ENCODE assay signal across 8 cellular contexts in genomic region chr6:52020961-52021570, GRCh38.
DNase-seq lines count a peak whose midpoint lies in the region; ATAC-seq and TF ChIP-seq lines count a peak whose summit lies in the region.

No MANE protein-coding gene starts in this region.

- peaks cover 11% of the 10 kb centered on the region for H3K27me3 Mint-ChIP-seq in activated CD4-positive, alpha-beta memory T cell treated with anti-CD3 and anti-CD28 coated beads for 36 hours

- H3K4me1 Mint-ChIP-seq in activated CD4-positive, alpha-beta memory T cell treated with anti-CD3 and anti-CD28 coated beads for 36 hours (ENCODE audit: low read depth), result no peaks in the 10 kb centered on the region

- DNase-seq in COR-L47 (lab: John Stamatoyannopoulos, UW), result peak; percentile 9
- peak; percentile 26 for DNase-seq in SK-N-DZ (ENCODE audit: low spot score)
- DNase-seq in foreskin fibroblast, result peak; percentile 7 to 53
- DNase-seq in thoracic aorta (ENCODE audit: low spot score), result no peak
- no peak for DNase-seq in activated CD4-positive, alpha-beta T cell treated with anti-CD3 and anti-CD28 coated beads, Interleukin-2, amount 50 U/mL, for 1 hour
- no peak for DNase-seq in nucleus accumbens (lab: John Stamatoyannopoulos, UW)
- no peak for DNase-seq in activated CD4-positive, alpha-beta memory T cell treated with anti-CD3 and anti-CD28 coated beads for 36 hours

- H3K4me3 Mint-ChIP-seq in activated CD4-positive, alpha-beta memory T cell treated with anti-CD3 and anti-CD28 coated beads for 36 hours, result no peak overlapping the region

- POLR2A ChIA-PET in HEK293 (lab: Yijun Ruan, JAX), result no interaction called here
- POLR2A ChIA-PET in activated CD4-positive, alpha-beta memory T cell treated with anti-CD3 and anti-CD28 coated beads for 36 hours (lab: Charles Lee), result no interaction called here

- H3K9me3 Mint-ChIP-seq in activated CD4-positive, alpha-beta memory T cell treated with anti-CD3 and anti-CD28 coated beads for 36 hours, result no peaks in the 10 kb centered on the region

- TF ChIP-seq CTCF in HEK293 (tag by site-specific recombination; IDR thresholded peaks at IDR 0.05), result no peak
- peak; percentile 41 for TF ChIP-seq CTCF in foreskin fibroblast (IDR thresholded peaks at IDR 0.05; ENCODE audit: low read depth, low read length)
- TF ChIP-seq CTCF in thoracic aorta (IDR thresholded peaks at IDR 0.05), result peak; percentile 67

- H3K36me3 ChIP-seq in HEK293 (ENCODE audit: control insufficient read depth in 2 of 2, insufficient read depth in 1 of 2, low read length in 2 of 2), result no peaks in the 10 kb centered on the region
- H3K36me3 ChIP-seq in thoracic aorta, result no peaks in the 10 kb centered on the region

- CTCF ChIA-PET in HEK293 (lab: Yijun Ruan, JAX), result interaction anchor here (0.5 to 3.0 kb wide), 26 partner anchors 8 to 1207 kb away, joined by 3 to 20 read pairs (median 4); partner anchors contain the start of gene TFAP2B
- CTCF ChIA-PET in activated CD4-positive, alpha-beta memory T cell treated with anti-CD3 and anti-CD28 coated beads for 36 hours (lab: Charles Lee), result interaction anchor here (0.8 to 3.6 kb wide), 11 partner anchors 10 to 1518 kb away, joined by 3 to 26 read pairs (median 3); no protein-coding TSS in a partner anchor

- H3K4me3 ChIP-seq in HEK293 (ENCODE audit: low read depth, low read length), result no peak overlapping the region
- H3K4me3 ChIP-seq in foreskin fibroblast (ENCODE audit: low read depth in 1 of 2, low read length in 2 of 2), result no peak overlapping the region
- no peak overlapping the region for H3K4me3 ChIP-seq in thoracic aorta

- H3K36me3 Mint-ChIP-seq in activated CD4-positive, alpha-beta memory T cell treated with anti-CD3 and anti-CD28 coated beads for 36 hours, result no peaks in the 10 kb centered on the region

- H3K27ac Mint-ChIP-seq in activated CD4-positive, alpha-beta memory T cell treated with anti-CD3 and anti-CD28 coated beads for 36 hours, result no peak overlapping the region

- H3K27ac ChIP-seq in HEK293 (ENCODE audit: extremely low read depth, low read depth, low read length) (no peak overlapping the region), thoracic aorta (no peak overlapping the region)

- H3K27me3 ChIP-seq in thoracic aorta (replicated peaks; ENCODE audit: insufficient read depth), result no peaks in the 10 kb centered on the region

- H3K9me3 ChIP-seq in HEK293 (ENCODE audit: control insufficient read depth, insufficient read depth, low read depth, low read length) (no peaks in the 10 kb centered on the region), thoracic aorta (no peaks in the 10 kb centered on the region)

- intact Hi-C loops in activated CD4-positive, alpha-beta memory T cell treated with anti-CD3 and anti-CD28 coated beads for 36 hours (cut with micrococcal nuclease), result loop anchor here (1.0 to 5.0 kb wide), 3 partner anchors 166 to 1889 kb away; no protein-coding TSS in a partner anchor

- ATAC-seq in thoracic aorta (ENCODE audit: insufficient number of reproducible peaks, low FRiP score, low read depth), result no peak

- 0 out of 2 replicates have a peak, but pooled peaks cover 2% of the 10 kb centered on the region for H3K4me1 ChIP-seq in HEK293 (ENCODE audit: control insufficient read depth, insufficient read depth, low read length)
- H3K4me1 ChIP-seq in thoracic aorta (ENCODE audit: control insufficient read depth in 1 of 2, low read depth in 2 of 2), result no peaks in the 10 kb centered on the region

TF ChIP-seq in HEK293, 187 proteins besides CTCF, POLR2A, EP300 and RAD21:
- peak; percentile 76 for TF ChIP-seq ZNF654 (tag by site-specific recombination; IDR thresholded peaks at IDR 0.05; ENCODE audit: low read depth)
- TF ChIP-seq ZNF677 (tag by site-specific recombination; IDR thresholded peaks at IDR 0.05), result no peak

Comparison
In these comparisons a context has a peak if more than half of its experiments do, and no peak if none do; other contexts are left out.
1. DNase-seq: peak in COR-L47 (single experiment), SK-N-DZ (single experiment) and foreskin fibroblast (2 of 2); none in thoracic aorta (single experiment), activated CD4-positive, alpha-beta T cell treated with anti-CD3 and anti-CD28 coated beads, Interleukin-2, amount 50 U/mL, for 1 hour (single experiment), nucleus accumbens (0 of 56) and activated CD4-positive, alpha-beta memory T cell treated with anti-CD3 and anti-CD28 coated beads for 36 hours (single experiment).